In genomic region chr21:37607081-37607480, GRCh38 we compare ENCODE assay signal across 1 cellular context.
TF ChIP-seq lines count a peak whose summit lies in the region.

No MANE protein-coding gene starts in this region.

TF ChIP-seq in GM23338, 12 proteins besides CTCF, POLR2A, EP300 and RAD21 (continued from another document):
- TF ChIP-seq ZNF462 (CRISPR knock-in tag; IDR thresholded peaks at IDR 0.05) = no peak
- TF ChIP-seq EZH2 (IDR thresholded peaks at IDR 0.05; ENCODE audit: low read depth, unreplicated experiment) = no peak
